ENCODE assay signal across 1 cellular context in the genomic region with DNA sequence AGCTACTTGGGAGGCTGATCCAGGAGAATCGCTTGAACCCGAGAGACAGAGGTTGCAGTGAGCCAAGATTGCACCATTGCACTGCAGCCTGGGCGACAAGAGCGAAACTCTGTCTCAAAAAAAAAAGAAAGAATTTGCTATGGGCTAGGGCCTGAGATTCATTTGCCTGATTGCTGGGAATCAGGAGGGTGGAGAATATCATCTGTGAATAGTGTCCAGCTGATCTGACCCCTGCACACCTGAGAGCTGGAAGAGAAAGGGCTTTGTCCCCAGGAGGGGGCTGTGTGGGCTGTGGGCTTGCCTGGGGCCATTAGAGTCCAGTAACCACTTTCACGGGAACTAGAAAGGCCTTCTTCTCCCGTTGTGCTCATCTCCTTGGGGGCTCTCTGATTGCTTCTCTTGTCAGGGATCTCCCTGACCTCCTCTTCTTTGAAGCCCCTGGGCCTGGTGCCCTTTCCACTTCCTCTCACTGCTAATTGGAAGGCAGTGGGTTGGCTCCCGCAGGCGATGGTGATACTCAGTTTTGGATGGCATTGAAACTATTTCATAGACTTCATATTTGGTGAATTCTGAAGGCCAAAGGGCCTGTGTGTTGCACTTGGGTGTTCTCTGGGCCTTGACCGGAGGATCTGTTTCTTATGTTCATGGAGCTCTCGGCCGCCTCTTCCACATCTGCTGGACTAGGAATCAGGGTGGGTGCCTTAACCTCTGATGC.
TF ChIP-seq lines count a peak whose summit lies in the region.

No MANE protein-coding gene starts in this region.

TF ChIP-seq in GM23338, 12 proteins besides CTCF, POLR2A, EP300 and RAD21 (continued from another document):
- TF ChIP-seq, protein P1, sequence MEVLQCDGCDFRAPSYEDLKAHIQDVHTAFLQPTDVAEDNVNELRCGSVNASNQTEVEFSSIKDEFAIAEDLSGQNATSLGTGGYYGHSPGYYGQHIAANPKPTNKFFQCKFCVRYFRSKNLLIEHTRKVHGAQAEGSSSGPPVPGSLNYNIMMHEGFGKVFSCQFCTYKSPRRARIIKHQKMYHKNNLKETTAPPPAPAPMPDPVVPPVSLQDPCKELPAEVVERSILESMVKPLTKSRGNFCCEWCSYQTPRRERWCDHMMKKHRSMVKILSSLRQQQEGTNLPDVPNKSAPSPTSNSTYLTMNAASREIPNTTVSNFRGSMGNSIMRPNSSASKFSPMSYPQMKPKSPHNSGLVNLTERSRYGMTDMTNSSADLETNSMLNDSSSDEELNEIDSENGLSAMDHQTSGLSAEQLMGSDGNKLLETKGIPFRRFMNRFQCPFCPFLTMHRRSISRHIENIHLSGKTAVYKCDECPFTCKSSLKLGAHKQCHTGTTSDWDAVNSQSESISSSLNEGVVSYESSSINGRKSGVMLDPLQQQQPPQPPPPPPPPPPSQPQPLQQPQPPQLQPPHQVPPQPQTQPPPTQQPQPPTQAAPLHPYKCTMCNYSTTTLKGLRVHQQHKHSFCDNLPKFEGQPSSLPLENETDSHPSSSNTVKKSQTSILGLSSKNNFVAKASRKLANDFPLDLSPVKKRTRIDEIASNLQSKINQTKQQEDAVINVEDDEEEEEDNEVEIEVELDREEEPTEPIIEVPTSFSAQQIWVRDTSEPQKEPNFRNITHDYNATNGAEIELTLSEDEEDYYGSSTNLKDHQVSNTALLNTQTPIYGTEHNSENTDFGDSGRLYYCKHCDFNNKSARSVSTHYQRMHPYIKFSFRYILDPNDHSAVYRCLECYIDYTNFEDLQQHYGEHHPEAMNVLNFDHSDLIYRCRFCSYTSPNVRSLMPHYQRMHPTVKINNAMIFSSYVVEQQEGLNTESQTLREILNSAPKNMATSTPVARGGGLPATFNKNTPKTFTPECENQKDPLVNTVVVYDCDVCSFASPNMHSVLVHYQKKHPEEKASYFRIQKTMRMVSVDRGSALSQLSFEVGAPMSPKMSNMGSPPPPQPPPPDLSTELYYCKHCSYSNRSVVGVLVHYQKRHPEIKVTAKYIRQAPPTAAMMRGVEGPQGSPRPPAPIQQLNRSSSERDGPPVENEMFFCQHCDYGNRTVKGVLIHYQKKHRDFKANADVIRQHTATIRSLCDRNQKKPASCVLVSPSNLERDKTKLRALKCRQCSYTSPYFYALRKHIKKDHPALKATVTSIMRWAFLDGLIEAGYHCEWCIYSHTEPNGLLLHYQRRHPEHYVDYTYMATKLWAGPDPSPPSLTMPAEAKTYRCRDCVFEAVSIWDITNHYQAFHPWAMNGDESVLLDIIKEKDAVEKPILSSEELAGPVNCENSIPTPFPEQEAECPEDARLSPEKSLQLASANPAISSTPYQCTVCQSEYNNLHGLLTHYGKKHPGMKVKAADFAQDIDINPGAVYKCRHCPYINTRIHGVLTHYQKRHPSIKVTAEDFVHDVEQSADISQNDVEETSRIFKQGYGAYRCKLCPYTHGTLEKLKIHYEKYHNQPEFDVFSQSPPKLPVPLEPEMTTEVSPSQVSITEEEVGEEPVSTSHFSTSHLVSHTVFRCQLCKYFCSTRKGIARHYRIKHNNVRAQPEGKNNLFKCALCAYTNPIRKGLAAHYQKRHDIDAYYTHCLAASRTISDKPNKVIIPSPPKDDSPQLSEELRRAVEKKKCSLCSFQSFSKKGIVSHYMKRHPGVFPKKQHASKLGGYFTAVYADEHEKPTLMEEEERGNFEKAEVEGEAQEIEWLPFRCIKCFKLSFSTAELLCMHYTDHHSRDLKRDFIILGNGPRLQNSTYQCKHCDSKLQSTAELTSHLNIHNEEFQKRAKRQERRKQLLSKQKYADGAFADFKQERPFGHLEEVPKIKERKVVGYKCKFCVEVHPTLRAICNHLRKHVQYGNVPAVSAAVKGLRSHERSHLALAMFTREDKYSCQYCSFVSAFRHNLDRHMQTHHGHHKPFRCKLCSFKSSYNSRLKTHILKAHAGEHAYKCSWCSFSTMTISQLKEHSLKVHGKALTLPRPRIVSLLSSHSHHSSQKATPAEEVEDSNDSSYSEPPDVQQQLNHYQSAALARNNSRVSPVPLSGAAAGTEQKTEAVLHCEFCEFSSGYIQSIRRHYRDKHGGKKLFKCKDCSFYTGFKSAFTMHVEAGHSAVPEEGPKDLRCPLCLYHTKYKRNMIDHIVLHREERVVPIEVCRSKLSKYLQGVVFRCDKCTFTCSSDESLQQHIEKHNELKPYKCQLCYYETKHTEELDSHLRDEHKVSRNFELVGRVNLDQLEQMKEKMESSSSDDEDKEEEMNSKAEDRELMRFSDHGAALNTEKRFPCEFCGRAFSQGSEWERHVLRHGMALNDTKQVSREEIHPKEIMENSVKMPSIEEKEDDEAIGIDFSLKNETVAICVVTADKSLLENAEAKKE (CRISPR knock-in tag; IDR thresholded peaks at IDR 0.05), result no peak
- TF ChIP-seq EZH2phosphoT487 (IDR thresholded peaks at IDR 0.05; ENCODE audit: unreplicated experiment), result no peak
- no peak for TF ChIP-seq STAT1 (IDR thresholded peaks at IDR 0.05; ENCODE audit: unreplicated experiment)
